ENCODE assay signal across 8 cellular contexts in the genomic region with DNA sequence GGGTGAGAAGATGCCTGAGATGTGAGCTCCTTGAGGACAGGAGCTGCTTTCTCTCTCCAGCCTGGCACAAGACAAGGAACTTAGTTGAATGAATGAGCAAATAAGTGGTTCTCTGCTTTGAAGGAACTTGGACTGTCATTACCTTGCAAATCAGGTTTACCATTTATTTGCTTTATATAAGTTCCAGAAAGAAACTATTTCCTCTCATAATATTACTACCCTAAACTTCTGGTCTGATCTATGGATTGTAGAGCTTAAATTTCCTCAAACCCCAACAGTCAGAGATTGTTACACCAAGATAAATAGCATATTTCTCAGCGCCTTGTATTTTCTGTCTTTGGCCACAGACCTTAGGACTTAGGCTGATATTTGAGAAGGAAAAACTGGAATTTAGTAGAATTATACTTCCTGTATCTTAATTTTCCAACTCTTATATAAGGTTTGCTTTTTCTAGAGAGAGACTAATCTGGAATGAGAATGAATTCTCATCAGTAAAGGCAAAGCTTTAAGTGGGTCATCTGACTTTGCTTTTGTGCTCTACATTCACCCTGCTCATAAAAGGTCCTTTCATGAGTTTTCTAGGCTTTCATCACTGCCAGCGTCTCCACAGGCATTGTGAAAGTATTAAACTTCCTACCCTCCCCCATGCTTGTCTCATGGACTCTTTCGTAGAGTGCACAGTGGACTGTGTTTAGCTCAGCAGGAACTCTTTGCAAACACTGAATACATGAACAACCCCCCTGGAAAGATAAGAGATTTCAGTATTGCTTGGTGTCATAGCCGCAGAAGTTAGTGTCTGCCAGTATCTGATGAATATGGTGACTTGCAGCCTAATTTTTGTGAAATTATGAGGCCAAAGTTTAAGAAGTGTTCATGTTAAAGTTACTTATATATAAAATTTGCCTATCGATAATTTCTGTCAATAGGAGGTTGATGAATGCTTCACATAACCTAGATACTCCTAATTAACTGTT.
DNase-seq lines count a peak whose midpoint lies in the region; ATAC-seq and TF ChIP-seq lines count a peak whose summit lies in the region.

No MANE protein-coding gene starts in this region.

- DNase-seq in G401 (ENCODE audit: low spot score) (peak; percentile 43), RPMI7951 (ENCODE audit: low read depth) (peak; percentile 40), fibroblast of pulmonary artery (ENCODE audit: low read depth) (peak; percentile 86), occipital lobe (lab: John Stamatoyannopoulos, UW) (peak; percentile 45), NCI-H2171 treated with DMSO at 0.1 percent for 48 hours (lab: John Stamatoyannopoulos, UW) (no peak), COLO668 (lab: John Stamatoyannopoulos, UW; ENCODE audit: unreplicated experiment) (no peak)
- DNase-seq in stimulated activated naive CD8-positive, alpha-beta T cell treated with anti-CD3 and anti-CD28 coated beads, Interleukin-15, amount 100 ng/mL, for 72 hours, result no peak

- H3K4me3 ChIP-seq in fibroblast of pulmonary artery (replicated peaks; ENCODE audit: low read depth, low read length), result no peak overlapping the region

- H3K4me3 Mint-ChIP-seq in stimulated activated naive CD8-positive, alpha-beta T cell treated with anti-CD3 and anti-CD28 coated beads, Interleukin-15, amount 100 ng/mL, for 72 hours, result no peak overlapping the region

- H3K4me1 Mint-ChIP-seq in stimulated activated naive CD8-positive, alpha-beta T cell treated with anti-CD3 and anti-CD28 coated beads, Interleukin-15, amount 100 ng/mL, for 72 hours, result peaks cover 8% of the 10 kb centered on the region

- no peaks in the 10 kb centered on the region for H3K27me3 Mint-ChIP-seq in stimulated activated naive CD8-positive, alpha-beta T cell treated with anti-CD3 and anti-CD28 coated beads, Interleukin-15, amount 100 ng/mL, for 72 hours

- no peak overlapping the region for H3K27ac Mint-ChIP-seq in stimulated activated naive CD8-positive, alpha-beta T cell treated with anti-CD3 and anti-CD28 coated beads, Interleukin-15, amount 100 ng/mL, for 72 hours

- no peak for ATAC-seq in stimulated activated naive CD8-positive, alpha-beta T cell treated with anti-CD3 and anti-CD28 coated beads, Interleukin-15, amount 100 ng/mL, for 72 hours
- no peak for ATAC-seq in HG02970 (IDR thresholded peaks at IDR 0.05; ENCODE audit: low FRiP score, unreplicated experiment)

- TF ChIP-seq CTCF in fibroblast of pulmonary artery (IDR thresholded peaks at IDR 0.05; ENCODE audit: low read length, missing control alignments), result no peak

- no peaks in the 10 kb centered on the region for H3K9me3 Mint-ChIP-seq in stimulated activated naive CD8-positive, alpha-beta T cell treated with anti-CD3 and anti-CD28 coated beads, Interleukin-15, amount 100 ng/mL, for 72 hours

- in situ Hi-C loops in G401 (cut with HindIII; ENCODE audit: low sequenced_read_pairs), result no loop called here

Comparison
In these comparisons a context has a peak if more than half of its experiments do, and no peak if none do; other contexts are left out.
1. DNase-seq: peak in G401 (single experiment), RPMI7951 (single experiment), fibroblast of pulmonary artery (single experiment) and occipital lobe (single experiment); none in NCI-H2171 treated with DMSO at 0.1 percent for 48 hours (single experiment), COLO668 (single experiment) and stimulated activated naive CD8-positive, alpha-beta T cell treated with anti-CD3 and anti-CD28 coated beads, Interleukin-15, amount 100 ng/mL, for 72 hours (0 of 2).